ENCODE assay signal across 9 cellular contexts in genomic region chr3:171286580-171287249, GRCh38.
DNase-seq lines count a peak whose midpoint lies in the region; ATAC-seq and TF ChIP-seq lines count a peak whose summit lies in the region.
"Had no signal": no experiment of that assay in that cellular context is flagged by ENCODE, and none has a peak within 500 bp of the region (broad histone marks: within the 10 kb centered on the region; RNA-seq: fewer than 3 reads in every experiment).

No MANE protein-coding gene starts in this region.

- peak; percentile 54 for ATAC-seq in GM21529 (IDR thresholded peaks at IDR 0.05; ENCODE audit: unreplicated experiment)
- no peak for ATAC-seq in HG03469 (IDR thresholded peaks at IDR 0.05; ENCODE audit: unreplicated experiment)

- DNase-seq in GM12864 (ENCODE audit: low read depth), result peak; percentile 70
- peak; percentile 53 for DNase-seq in M059J (ENCODE audit: low read depth)
- peak; percentile 11 for DNase-seq in fibroblast of peridontal ligament (ENCODE audit: extremely low read depth)
- no peak for DNase-seq in NCI-H2107 treated with DMSO at 0.1 percent for 48 hours (lab: John Stamatoyannopoulos, UW; ENCODE audit: unreplicated experiment)
- no peak for DNase-seq in GM03348 (ENCODE audit: low spot score)
- no peak for DNase-seq in NCI-H2227 (lab: John Stamatoyannopoulos, UW; ENCODE audit: unreplicated experiment)
- DNase-seq: NCI-H524 treated with DMSO at 0.1 percent for 48 hours had no signal

- no peak overlapping the region for H3K4me3 ChIP-seq in GM12864 (ENCODE audit: low read depth, low read length)

- TF ChIP-seq CTCF in GM12864 (IDR thresholded peaks at IDR 0.05; ENCODE audit: low read depth, low read length, missing control alignments), result no peak

Comparison
In these comparisons a context has a peak if more than half of its experiments do, and no peak if none do; other contexts are left out.
1. DNase-seq: peak in GM12864 (single experiment), M059J (single experiment) and fibroblast of peridontal ligament (single experiment); none in NCI-H2107 treated with DMSO at 0.1 percent for 48 hours (single experiment), GM03348 (single experiment) and NCI-H2227 (single experiment).